ENCODE assay signal across 3 cellular contexts in the genomic region with DNA sequence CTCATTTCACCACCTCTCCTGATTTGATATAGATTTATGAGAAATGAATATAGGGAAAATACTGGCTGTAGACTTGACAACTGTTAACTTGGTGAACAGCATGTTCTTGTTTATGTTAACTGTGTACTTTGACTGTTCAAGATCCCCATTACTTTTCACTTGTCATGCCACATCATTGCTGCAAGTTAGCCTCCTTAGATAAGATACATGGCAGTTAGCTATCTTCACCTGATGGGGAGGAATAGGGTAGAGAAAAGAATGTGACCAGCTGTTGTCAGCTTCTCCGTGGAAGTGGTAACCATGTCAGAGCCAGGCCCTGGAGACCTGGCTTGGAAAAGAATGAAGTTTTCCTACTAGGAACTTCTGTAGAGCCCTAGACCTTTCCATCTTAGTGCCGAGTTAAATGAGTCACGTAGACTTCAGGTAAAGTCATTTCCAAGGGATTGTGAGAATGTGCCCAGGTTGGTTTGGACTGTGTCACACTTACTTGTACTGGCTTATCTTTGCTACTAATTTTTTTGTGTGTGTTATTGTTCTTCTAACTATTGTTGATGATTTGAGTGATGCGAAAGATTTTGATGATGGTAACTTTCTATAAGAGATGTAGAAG. TPM values are rescaled to one million over a fixed set of nuclear protein-coding genes. Genes with fewer than 3 reads are reported as not detected.
"Had no signal": no experiment of that assay in that cellular context is flagged by ENCODE, and none has a peak within 500 bp of the region (broad histone marks: within the 10 kb centered on the region; RNA-seq: fewer than 3 reads in every experiment).

No MANE protein-coding gene starts in this region.

RNA-seq across cellular contexts. Expression of gene FAM72B, which starts 42.3 kb away (rescaled TPM):
- total RNA-seq: ascending aorta, body of pancreas, bronchial epithelial cell had no signal
